ENCODE assay signal across 1 cellular context in genomic region chr17:60766778-60767190, GRCh38.
TF ChIP-seq lines count a peak whose summit lies in the region.

No MANE protein-coding gene starts in this region.

TF ChIP-seq in HepG2, 621 proteins besides CTCF, POLR2A, EP300 and RAD21 (continued from another document and continues in another):
- TF ChIP-seq, protein P1, sequence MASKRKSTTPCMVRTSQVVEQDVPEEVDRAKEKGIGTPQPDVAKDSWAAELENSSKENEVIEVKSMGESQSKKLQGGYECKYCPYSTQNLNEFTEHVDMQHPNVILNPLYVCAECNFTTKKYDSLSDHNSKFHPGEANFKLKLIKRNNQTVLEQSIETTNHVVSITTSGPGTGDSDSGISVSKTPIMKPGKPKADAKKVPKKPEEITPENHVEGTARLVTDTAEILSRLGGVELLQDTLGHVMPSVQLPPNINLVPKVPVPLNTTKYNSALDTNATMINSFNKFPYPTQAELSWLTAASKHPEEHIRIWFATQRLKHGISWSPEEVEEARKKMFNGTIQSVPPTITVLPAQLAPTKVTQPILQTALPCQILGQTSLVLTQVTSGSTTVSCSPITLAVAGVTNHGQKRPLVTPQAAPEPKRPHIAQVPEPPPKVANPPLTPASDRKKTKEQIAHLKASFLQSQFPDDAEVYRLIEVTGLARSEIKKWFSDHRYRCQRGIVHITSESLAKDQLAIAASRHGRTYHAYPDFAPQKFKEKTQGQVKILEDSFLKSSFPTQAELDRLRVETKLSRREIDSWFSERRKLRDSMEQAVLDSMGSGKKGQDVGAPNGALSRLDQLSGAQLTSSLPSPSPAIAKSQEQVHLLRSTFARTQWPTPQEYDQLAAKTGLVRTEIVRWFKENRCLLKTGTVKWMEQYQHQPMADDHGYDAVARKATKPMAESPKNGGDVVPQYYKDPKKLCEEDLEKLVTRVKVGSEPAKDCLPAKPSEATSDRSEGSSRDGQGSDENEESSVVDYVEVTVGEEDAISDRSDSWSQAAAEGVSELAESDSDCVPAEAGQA (IDR thresholded peaks at IDR 0.05; ENCODE audit: low read depth): 0 out of 2 replicates have a peak, but pooled peaks have one; percentile 13
- TF ChIP-seq, protein P1 (CRISPR knock-in tag; IDR thresholded peaks at IDR 0.05; ENCODE audit: borderline replicate concordance): no peak
- TF ChIP-seq, protein P2, sequence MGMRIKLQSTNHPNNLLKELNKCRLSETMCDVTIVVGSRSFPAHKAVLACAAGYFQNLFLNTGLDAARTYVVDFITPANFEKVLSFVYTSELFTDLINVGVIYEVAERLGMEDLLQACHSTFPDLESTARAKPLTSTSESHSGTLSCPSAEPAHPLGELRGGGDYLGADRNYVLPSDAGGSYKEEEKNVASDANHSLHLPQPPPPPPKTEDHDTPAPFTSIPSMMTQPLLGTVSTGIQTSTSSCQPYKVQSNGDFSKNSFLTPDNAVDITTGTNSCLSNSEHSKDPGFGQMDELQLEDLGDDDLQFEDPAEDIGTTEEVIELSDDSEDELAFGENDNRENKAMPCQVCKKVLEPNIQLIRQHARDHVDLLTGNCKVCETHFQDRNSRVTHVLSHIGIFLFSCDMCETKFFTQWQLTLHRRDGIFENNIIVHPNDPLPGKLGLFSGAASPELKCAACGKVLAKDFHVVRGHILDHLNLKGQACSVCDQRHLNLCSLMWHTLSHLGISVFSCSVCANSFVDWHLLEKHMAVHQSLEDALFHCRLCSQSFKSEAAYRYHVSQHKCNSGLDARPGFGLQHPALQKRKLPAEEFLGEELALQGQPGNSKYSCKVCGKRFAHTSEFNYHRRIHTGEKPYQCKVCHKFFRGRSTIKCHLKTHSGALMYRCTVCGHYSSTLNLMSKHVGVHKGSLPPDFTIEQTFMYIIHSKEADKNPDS (CRISPR knock-in tag; IDR thresholded peaks at IDR 0.05): no peak
- TF ChIP-seq, protein P3, sequence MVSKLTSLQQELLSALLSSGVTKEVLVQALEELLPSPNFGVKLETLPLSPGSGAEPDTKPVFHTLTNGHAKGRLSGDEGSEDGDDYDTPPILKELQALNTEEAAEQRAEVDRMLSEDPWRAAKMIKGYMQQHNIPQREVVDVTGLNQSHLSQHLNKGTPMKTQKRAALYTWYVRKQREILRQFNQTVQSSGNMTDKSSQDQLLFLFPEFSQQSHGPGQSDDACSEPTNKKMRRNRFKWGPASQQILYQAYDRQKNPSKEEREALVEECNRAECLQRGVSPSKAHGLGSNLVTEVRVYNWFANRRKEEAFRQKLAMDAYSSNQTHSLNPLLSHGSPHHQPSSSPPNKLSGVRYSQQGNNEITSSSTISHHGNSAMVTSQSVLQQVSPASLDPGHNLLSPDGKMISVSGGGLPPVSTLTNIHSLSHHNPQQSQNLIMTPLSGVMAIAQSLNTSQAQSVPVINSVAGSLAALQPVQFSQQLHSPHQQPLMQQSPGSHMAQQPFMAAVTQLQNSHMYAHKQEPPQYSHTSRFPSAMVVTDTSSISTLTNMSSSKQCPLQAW (CRISPR knock-in tag; IDR thresholded peaks at IDR 0.05): 0 out of 2 replicates have a peak, but pooled peaks have one; percentile 35
- TF ChIP-seq GATAD2A (CRISPR knock-in tag; IDR thresholded peaks at IDR 0.05): peak; percentile 48; the same call in 1 of the 2 replicates
- 0 out of 2 replicates have a peak, but pooled peaks have one; percentile 48 for TF ChIP-seq ZMYM2 (CRISPR knock-in tag; IDR thresholded peaks at IDR 0.05)
- TF ChIP-seq ARHGAP35 (CRISPR knock-in tag; IDR thresholded peaks at IDR 0.05; ENCODE audit: borderline replicate concordance): no peak
- no peak for TF ChIP-seq STAT5B (CRISPR knock-in tag; IDR thresholded peaks at IDR 0.05)
- peak; percentile 20; the same call in 1 of the 2 replicates for TF ChIP-seq KDM5B (CRISPR knock-in tag; IDR thresholded peaks at IDR 0.05; ENCODE audit: borderline replicate concordance)
- TF ChIP-seq FOXK1 (CRISPR knock-in tag; IDR thresholded peaks at IDR 0.05; ENCODE audit: borderline replicate concordance, low read depth): peak; percentile 73; the same call in 1 of the 2 replicates
- no peak for TF ChIP-seq HNF4A (CRISPR knock-in tag; IDR thresholded peaks at IDR 0.05)
- no peak for TF ChIP-seq FOXA1 (IDR thresholded peaks at IDR 0.05)
- TF ChIP-seq FOXA1 (CRISPR knock-in tag; IDR thresholded peaks at IDR 0.05): peak; percentile 92
- peak; percentile 29; the same call in 1 of the 2 replicates for TF ChIP-seq ZNF501 (CRISPR knock-in tag; IDR thresholded peaks at IDR 0.05)
- TF ChIP-seq SALL1 (CRISPR knock-in tag; IDR thresholded peaks at IDR 0.05): peak; percentile 54; the same call in 1 of the 2 replicates
- no peak for TF ChIP-seq SIN3B (IDR thresholded peaks at IDR 0.05; ENCODE audit: low read length)
- TF ChIP-seq, protein P4, sequence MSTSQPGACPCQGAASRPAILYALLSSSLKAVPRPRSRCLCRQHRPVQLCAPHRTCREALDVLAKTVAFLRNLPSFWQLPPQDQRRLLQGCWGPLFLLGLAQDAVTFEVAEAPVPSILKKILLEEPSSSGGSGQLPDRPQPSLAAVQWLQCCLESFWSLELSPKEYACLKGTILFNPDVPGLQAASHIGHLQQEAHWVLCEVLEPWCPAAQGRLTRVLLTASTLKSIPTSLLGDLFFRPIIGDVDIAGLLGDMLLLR (CRISPR knock-in tag; IDR thresholded peaks at IDR 0.05): no peak
- peak; percentile 87 for TF ChIP-seq FOXA3 (CRISPR knock-in tag; IDR thresholded peaks at IDR 0.05)
- no peak for TF ChIP-seq ZSCAN31 (CRISPR knock-in tag; IDR thresholded peaks at IDR 0.05; ENCODE audit: low read depth)
- TF ChIP-seq ARID5B (CRISPR knock-in tag; IDR thresholded peaks at IDR 0.05): peak; percentile 75
- peak; percentile 37; the same call in 1 of the 2 replicates for TF ChIP-seq ELF1 (CRISPR knock-in tag; IDR thresholded peaks at IDR 0.05)
- TF ChIP-seq GATAD1 (CRISPR knock-in tag; IDR thresholded peaks at IDR 0.05): 0 out of 2 replicates have a peak, but pooled peaks have one; percentile 16
- no peak for TF ChIP-seq ZNF780A (CRISPR knock-in tag; IDR thresholded peaks at IDR 0.05)
- peak; percentile 27; the same call in 1 of the 2 replicates for TF ChIP-seq BORCS8-MEF2B (CRISPR knock-in tag; IDR thresholded peaks at IDR 0.05)
- TF ChIP-seq ZNF260 (CRISPR knock-in tag; IDR thresholded peaks at IDR 0.05; ENCODE audit: borderline replicate concordance, low read depth): no peak
- no peak for TF ChIP-seq ZBTB46 (CRISPR knock-in tag; IDR thresholded peaks at IDR 0.05; ENCODE audit: borderline replicate concordance)
- TF ChIP-seq ZNF430 (CRISPR knock-in tag; IDR thresholded peaks at IDR 0.05): no peak
- TF ChIP-seq FOSL2 (CRISPR knock-in tag; IDR thresholded peaks at IDR 0.05): peak; percentile 19; the same call in 1 of the 2 replicates
- TF ChIP-seq GLI4 (CRISPR knock-in tag; IDR thresholded peaks at IDR 0.05; ENCODE audit: borderline replicate concordance): no peak
- peak; percentile 89 for TF ChIP-seq YY1 (IDR thresholded peaks at IDR 0.05; ENCODE audit: insufficient read depth, insufficient replicate concordance, low read depth, low read length)
- TF ChIP-seq ZHX1 (CRISPR knock-in tag; IDR thresholded peaks at IDR 0.05; ENCODE audit: low read depth): peak; percentile 60; the same call in 1 of the 2 replicates
- no peak; the same call in 1 of the 2 replicates for TF ChIP-seq ZNF451 (CRISPR knock-in tag; IDR thresholded peaks at IDR 0.05)
- peak; percentile 86 for TF ChIP-seq ZMYM4 (CRISPR knock-in tag; IDR thresholded peaks at IDR 0.05)
- peak; percentile 39 for TF ChIP-seq TEAD3 (CRISPR knock-in tag; optimal IDR thresholded peaks at IDR 0.05; ENCODE audit: borderline replicate concordance)
- TF ChIP-seq ZNF644 (CRISPR knock-in tag; IDR thresholded peaks at IDR 0.05; ENCODE audit: low read depth): 0 out of 2 replicates have a peak, but pooled peaks have one; percentile 25
- TF ChIP-seq ZBTB38 (CRISPR knock-in tag; IDR thresholded peaks at IDR 0.05): peak; percentile 87
- TF ChIP-seq ZNF788 (CRISPR knock-in tag; IDR thresholded peaks at IDR 0.05; ENCODE audit: borderline replicate concordance): peak; percentile 67; the same call in 1 of the 2 replicates
- no peak for TF ChIP-seq NFYB (CRISPR knock-in tag; IDR thresholded peaks at IDR 0.05)
- peak; percentile 36; the same call in 1 of the 2 replicates for TF ChIP-seq ZNF280B (CRISPR knock-in tag; IDR thresholded peaks at IDR 0.05; ENCODE audit: borderline replicate concordance)
- TF ChIP-seq ZNF564 (CRISPR knock-in tag; IDR thresholded peaks at IDR 0.05): no peak
- no peak for TF ChIP-seq ZNF543 (CRISPR knock-in tag; IDR thresholded peaks at IDR 0.05)
